In genomic region chr11:120903686-120904085, GRCh38 we compare ENCODE assay signal across 17 cellular contexts.
"Had no signal": no experiment of that assay in that cellular context is flagged by ENCODE, and none has a peak within 500 bp of the region (broad histone marks: within the 10 kb centered on the region; RNA-seq: fewer than 3 reads in every experiment).

No MANE protein-coding gene starts in this region.

- H2AFZ ChIP-seq: parathyroid adenoma had no signal

- H3K36me3 Mint-ChIP-seq: immature natural killer cell; memory B cell; mesothelial cell of epicardium; natural killer cell treated with Interleukin-12 subunit alpha and Interleukin-12 subunit beta and Interleukin-15 and Interleukin-18, amount 100 ng/mL, for 72 hours had no signal

- H3K27ac ChIP-seq: coronary artery, left ventricle myocardium inferior, lower lobe of right lung, parathyroid adenoma, prostate gland, right lobe of liver, stomach, thoracic aorta, transverse colon had no signal

- H3K79me2 ChIP-seq: parathyroid adenoma had no signal

- H3K4me3 ChIP-seq: coronary artery, left ventricle myocardium inferior, lower lobe of right lung, prostate gland, right lobe of liver, stomach, thoracic aorta, transverse colon had no signal

- H3K4me3 Mint-ChIP-seq: immature natural killer cell; memory B cell; mesothelial cell of epicardium; natural killer cell treated with Interleukin-12 subunit alpha and Interleukin-12 subunit beta and Interleukin-15 and Interleukin-18, amount 100 ng/mL, for 72 hours had no signal

- H3K9me3 ChIP-seq: left ventricle myocardium inferior, lower lobe of right lung, prostate gland, right lobe of liver, stomach, thoracic aorta, transverse colon had no signal

- H3K27ac Mint-ChIP-seq: immature natural killer cell; memory B cell; mesothelial cell of epicardium; natural killer cell treated with Interleukin-12 subunit alpha and Interleukin-12 subunit beta and Interleukin-15 and Interleukin-18, amount 100 ng/mL, for 72 hours had no signal

- H3K9me3 Mint-ChIP-seq: immature natural killer cell; memory B cell; mesothelial cell of epicardium; natural killer cell treated with Interleukin-12 subunit alpha and Interleukin-12 subunit beta and Interleukin-15 and Interleukin-18, amount 100 ng/mL, for 72 hours had no signal

- H3K4me1 ChIP-seq: left ventricle myocardium inferior, lower lobe of right lung, parathyroid adenoma, prostate gland, right lobe of liver, stomach, transverse colon had no signal

- H3K27me3 ChIP-seq: right lobe of liver, transverse colon had no signal

- H3K4me1 Mint-ChIP-seq: memory B cell had no signal

- ATAC-seq: lower lobe of right lung; natural killer cell treated with Interleukin-12 subunit alpha and Interleukin-12 subunit beta and Interleukin-15 and Interleukin-18, amount 100 ng/mL, for 72 hours; right lobe of liver had no signal

- H3K36me3 ChIP-seq: left ventricle myocardium inferior, lower lobe of right lung, prostate gland, right lobe of liver, stomach, thoracic aorta, transverse colon had no signal

- DNase-seq: effector CD4-positive, alpha-beta T cell; immature natural killer cell; left ventricle myocardium inferior; lower lobe of right lung; retina; right lobe of liver; stimulated activated naive CD4-positive, alpha-beta T cell; stomach; substantia nigra; transverse colon had no signal
